Comparison of ENCODE assay signal across 9 cellular contexts in the genomic region with DNA sequence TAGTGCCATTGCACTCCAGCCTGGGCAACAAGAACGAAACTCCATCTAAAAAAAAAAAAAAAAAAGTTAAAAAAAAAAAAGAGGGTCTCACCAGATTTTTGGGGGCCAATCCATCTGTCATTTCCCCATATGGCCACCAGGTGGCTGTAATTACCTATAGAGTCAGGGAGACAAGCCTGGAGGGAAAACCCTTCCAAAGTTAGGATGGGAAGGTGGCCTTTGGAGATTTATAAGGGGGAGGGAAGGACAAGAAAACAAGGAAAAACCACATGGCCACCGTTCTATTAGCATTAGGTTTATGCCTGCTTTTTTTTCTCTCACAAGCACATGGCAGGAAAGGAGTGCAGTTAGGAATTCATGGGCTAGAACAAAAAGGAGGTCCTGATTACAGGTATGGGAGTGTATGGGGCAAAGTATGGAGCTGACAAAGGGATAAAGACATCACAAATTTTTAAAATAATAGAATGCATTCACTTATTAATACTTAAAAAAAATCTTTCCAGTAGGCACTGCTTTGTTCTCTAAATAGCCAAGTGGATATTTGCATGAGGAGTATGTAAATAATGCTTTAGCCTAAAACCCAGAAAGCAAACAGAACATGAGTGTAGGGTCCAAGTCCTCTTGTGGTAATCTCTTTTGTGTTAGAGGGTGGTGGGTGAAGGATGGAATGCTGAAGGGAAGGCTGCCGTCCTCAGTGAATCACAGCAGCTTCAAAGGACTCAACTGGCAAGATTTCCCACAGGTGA. TPM values are rescaled to one million over a fixed set of nuclear protein-coding genes. Genes with fewer than 3 reads are reported as not detected.
DNase-seq lines count a peak whose midpoint lies in the region; ATAC-seq and TF ChIP-seq lines count a peak whose summit lies in the region.
"Had no signal": no experiment of that assay in that cellular context is flagged by ENCODE, and none has a peak within 500 bp of the region (broad histone marks: within the 10 kb centered on the region; RNA-seq: fewer than 3 reads in every experiment).

No MANE protein-coding gene starts in this region.

- DNase-seq in stimulated activated CD4-positive, alpha-beta T cell treated with anti-CD3 and anti-CD28 coated beads, Interleukin-2, amount 100 ng/mL, for 4 hours (ENCODE audit: low read depth) = peak; percentile 24
- DNase-seq in stimulated activated CD4-positive, alpha-beta T cell treated with anti-CD3 and anti-CD28 coated beads, Interleukin-1b, Interleukin-23, amount 100 ng/mL, for 48 hours = no peak
- DNase-seq in NCI-H2171 (lab: John Stamatoyannopoulos, UW) = peak; percentile 71
- DNase-seq in activated naive CD8-positive, alpha-beta T cell treated with anti-CD3 and anti-CD28 coated beads for 36 hours = peak; percentile 45
- DNase-seq in hepatocyte (ENCODE audit: low spot score) = peak; percentile 75
- peak; percentile 83 for DNase-seq in superior temporal gyrus (ENCODE audit: extremely low spot score)

- H3K9me3 Mint-ChIP-seq in activated naive CD8-positive, alpha-beta T cell treated with anti-CD3 and anti-CD28 coated beads for 36 hours = peaks cover 2% of the 10 kb centered on the region
- H3K9me3 Mint-ChIP-seq: central memory CD8-positive, alpha-beta T cell had no signal

- H3K79me2 ChIP-seq in hepatocyte = peaks cover 47% of the 10 kb centered on the region

- no peak for ATAC-seq in GM18520 (IDR thresholded peaks at IDR 0.05; ENCODE audit: unreplicated experiment)
- no peak for ATAC-seq in HG03280 (IDR thresholded peaks at IDR 0.05; ENCODE audit: unreplicated experiment)

- H3K4me3 ChIP-seq in hepatocyte = no peak overlapping the region

- no peak overlapping the region for H3K4me3 Mint-ChIP-seq in activated naive CD8-positive, alpha-beta T cell treated with anti-CD3 and anti-CD28 coated beads for 36 hours
- H3K4me3 Mint-ChIP-seq: central memory CD8-positive, alpha-beta T cell had no signal

- peaks cover 15% of the 10 kb centered on the region for H3K4me1 ChIP-seq in hepatocyte (ENCODE audit: insufficient read depth)

- H3K27ac Mint-ChIP-seq in activated naive CD8-positive, alpha-beta T cell treated with anti-CD3 and anti-CD28 coated beads for 36 hours = no peak overlapping the region

- H3K36me3 Mint-ChIP-seq in activated naive CD8-positive, alpha-beta T cell treated with anti-CD3 and anti-CD28 coated beads for 36 hours = peaks cover 21% of the 10 kb centered on the region

- peak; percentile 71 for TF ChIP-seq CTCF in hepatocyte (IDR thresholded peaks at IDR 0.05; ENCODE audit: poor library complexity)

- no peaks in the 10 kb centered on the region for H3K27me3 Mint-ChIP-seq in activated naive CD8-positive, alpha-beta T cell treated with anti-CD3 and anti-CD28 coated beads for 36 hours
- H3K27me3 Mint-ChIP-seq: central memory CD8-positive, alpha-beta T cell had no signal

- no peaks in the 10 kb centered on the region for H3K27me3 ChIP-seq in hepatocyte

- no peaks in the 10 kb centered on the region for H3K9me3 ChIP-seq in hepatocyte (ENCODE audit: low read depth)

- WGBS in hepatocyte (ENCODE audit: low lambda C conversion rate, missing lambda C conversion rate) = 26% methylated on average over 3 of the region's 3 CpGs

- H3K4me2 ChIP-seq in hepatocyte = peak overlapping the region; percentile 49

- H3K27ac ChIP-seq in hepatocyte = peak overlapping the region; percentile 49

- no peak overlapping the region for H2AFZ ChIP-seq in hepatocyte

- no peaks in the 10 kb centered on the region for H3K36me3 ChIP-seq in hepatocyte (replicated peaks; ENCODE audit: insufficient read depth, low read depth)

- H3K4me1 Mint-ChIP-seq in activated naive CD8-positive, alpha-beta T cell treated with anti-CD3 and anti-CD28 coated beads for 36 hours = peaks cover 25% of the 10 kb centered on the region

- H3K9me2 ChIP-seq in hepatocyte (replicated peaks; ENCODE audit: insufficient read depth) = no peaks in the 10 kb centered on the region

- H4K20me1 ChIP-seq in hepatocyte (ENCODE audit: insufficient read depth, poor library complexity, severe bottlenecking) = no peaks in the 10 kb centered on the region

RNA-seq across cellular contexts. Expression of a gene that starts 5.1 kb away (rescaled TPM):
- 10 to 100 TPM; 18.6 to 20.1 TPM for total RNA-seq in activated naive CD8-positive, alpha-beta T cell treated with anti-CD3 and anti-CD28 coated beads for 36 hours
- total RNA-seq in hepatocyte = 9.1 and 14.1 TPM in 2 replicates
- 12.2 and 15.1 TPM in 2 replicates for polyA plus RNA-seq in hepatocyte

RNA-seq across cellular contexts. Expression of a gene that starts 5.5 kb away (rescaled TPM):
- 10 to 100 TPM; 65.2 to 66.6 TPM for total RNA-seq in activated naive CD8-positive, alpha-beta T cell treated with anti-CD3 and anti-CD28 coated beads for 36 hours
- total RNA-seq in hepatocyte = 49.2 and 66.0 TPM in 2 replicates
- 147 and 154 TPM in 2 replicates for polyA plus RNA-seq in hepatocyte

RNA-seq across cellular contexts. Expression of a gene that starts 8.0 kb away (rescaled TPM):
- 1 to 10 TPM; 4.2 to 4.8 TPM for total RNA-seq in activated naive CD8-positive, alpha-beta T cell treated with anti-CD3 and anti-CD28 coated beads for 36 hours
- total RNA-seq in hepatocyte = 59.6 and 73.3 TPM in 2 replicates
- 241 and 328 TPM in 2 replicates for polyA plus RNA-seq in hepatocyte

RNA-seq across cellular contexts. Expression of a gene that starts 25.7 kb away (rescaled TPM):
- 100 to 1,000 TPM; 123 to 129 TPM for total RNA-seq in activated naive CD8-positive, alpha-beta T cell treated with anti-CD3 and anti-CD28 coated beads for 36 hours
- total RNA-seq in hepatocyte = 65.6 and 75.3 TPM in 2 replicates
- 41.2 and 49.4 TPM in 2 replicates for polyA plus RNA-seq in hepatocyte

RNA-seq across cellular contexts. Expression of a gene that starts 28.8 kb away (rescaled TPM):
- 10 to 100 TPM; 44.5 to 47.6 TPM for total RNA-seq in activated naive CD8-positive, alpha-beta T cell treated with anti-CD3 and anti-CD28 coated beads for 36 hours
- 3.3 and 5.9 TPM in 2 replicates for total RNA-seq in hepatocyte
- 10.2 and 11.3 TPM in 2 replicates for polyA plus RNA-seq in hepatocyte

Comparison
In these comparisons a context has a peak if more than half of its experiments do, and no peak if none do; other contexts are left out.
1. RNA of a gene that starts 8.0 kb away (total RNA-seq): 59.6 to 73.3 TPM in hepatocyte; 4.2 to 4.8 TPM in activated naive CD8-positive, alpha-beta T cell treated with anti-CD3 and anti-CD28 coated beads for 36 hours; every median in the first group is over 10 times any median in the second.